ENCODE assay signal across 8 cellular contexts in the genomic region with DNA sequence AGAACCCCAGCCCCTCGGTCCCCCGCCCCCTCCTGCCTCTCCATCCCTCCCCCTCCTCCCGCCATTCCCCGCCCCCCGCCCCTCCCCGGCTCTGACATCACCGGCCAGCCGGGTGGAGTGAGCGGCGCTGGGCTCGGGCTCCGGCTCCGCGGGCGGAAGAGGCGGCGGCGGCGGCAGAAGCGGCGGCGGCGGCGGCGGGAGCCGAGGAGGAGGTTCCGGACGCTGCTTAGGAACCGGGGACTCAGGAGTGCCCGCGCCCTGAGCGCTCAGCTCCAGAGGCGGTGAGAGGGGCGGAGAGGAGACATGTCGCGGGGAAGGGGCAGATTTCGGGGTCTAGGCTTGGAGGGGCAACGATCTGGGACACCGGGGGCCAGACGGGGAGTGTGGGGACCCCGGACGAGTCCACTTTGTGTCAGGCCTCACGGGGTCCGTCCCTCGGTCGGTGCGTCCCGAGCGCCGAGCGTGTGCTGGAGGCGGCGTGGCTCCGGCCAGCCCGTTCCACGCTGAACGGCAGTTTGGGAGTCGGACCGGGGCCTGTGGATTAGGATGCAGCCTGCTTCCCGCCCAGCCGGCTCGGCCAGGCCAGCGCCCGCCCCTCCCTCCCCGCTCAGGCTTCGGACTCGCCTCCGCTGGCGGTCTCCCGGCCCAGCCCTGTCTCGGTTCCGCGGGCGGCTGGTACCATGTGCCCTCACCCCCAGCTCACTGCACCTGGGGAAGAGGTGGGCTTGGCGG. TPM values are rescaled to one million over a fixed set of nuclear protein-coding genes. Genes with fewer than 3 reads are reported as not detected.
A peak's percentile ranks its signal among the peaks of the same experiment; 100 is the strongest.
DNase-seq lines count a peak whose midpoint lies in the region; TF ChIP-seq lines count a peak whose summit lies in the region.

PEA15 (plus strand) TSS at position 143 of the 732 bp plus-strand sequence. CDS start 6,161 bp downstream, outside the sequence.

- H3K4me1 Mint-ChIP-seq in HFFc6 (ENCODE audit: low read depth): peaks cover 53% of the 10 kb centered on the region

- intact Hi-C loops in dorsolateral prefrontal cortex (cut with DNase I): loop anchor here in 1 of 2 donors (1.0 kb wide), 1 partner anchor 105 kb away; no protein-coding TSS in a partner anchor
- intact Hi-C loops in lower leg skin (cut with DNase I; ENCODE audit: low total_unique reads): no loop called here

- no peaks in the 10 kb centered on the region for H3K9me3 Mint-ChIP-seq in HFFc6

- peaks cover 5% of the 10 kb centered on the region for H3K27me3 Mint-ChIP-seq in HFFc6 (ENCODE audit: insufficient read depth)

- DNase-seq in GM10248 (ENCODE audit: extremely low spot score): peak; percentile 89
- DNase-seq in HFFc6: peak; percentile 33
- DNase-seq in NCI-H2227 (lab: John Stamatoyannopoulos, UW; ENCODE audit: unreplicated experiment): peak; percentile 84
- DNase-seq in activated CD4-positive, alpha-beta T cell treated with anti-CD3 and anti-CD28 coated beads, Interleukin-2, amount 50 U/mL, for 48 hours: peak; percentile 78 to 79
- peak; percentile 55 to 90 (median 76) for DNase-seq in dorsolateral prefrontal cortex
- peak; percentile 44 to 93 for DNase-seq in lower leg skin (ENCODE audit: low spot score in 2 of 2)
- peak; percentile 69 to 76 for DNase-seq in stimulated activated CD4-positive, alpha-beta T cell treated with anti-CD3 and anti-CD28 coated beads, Interleukin-4, amount 100 ng/mL, for 4 hours
- no peak for DNase-seq in KG1 (lab: John Stamatoyannopoulos, UW)

- no peaks in the 10 kb centered on the region for H3K27me3 ChIP-seq in dorsolateral prefrontal cortex

- TF ChIP-seq CTCF in GM10248 (IDR thresholded peaks at IDR 0.05; ENCODE audit: control extremely low read depth, extremely low read depth, low read depth, missing control alignments): no peak
- TF ChIP-seq CTCF in HFFc6 (IDR thresholded peaks at IDR 0.05): no peak
- TF ChIP-seq CTCF in dorsolateral prefrontal cortex (IDR thresholded peaks at IDR 0.05 in 54 of 56, conservative IDR thresholded peaks at IDR 0.05 in 2 of 56; ENCODE audit: low read depth in 1 of 56, partially characterized antibody in 56 of 56): peak in 2 of 56 donors; percentile 10 to 21
- no peak for TF ChIP-seq CTCF in lower leg skin (IDR thresholded peaks at IDR 0.05)

- CTCF ChIA-PET in GM10248 (lab: Yijun Ruan, JAX): interaction anchor here (1.3 to 12.2 kb wide), 4 partner anchors 10 to 402 kb away, joined by 3 to 134 read pairs (median 28); partner anchors contain the start of gene CASQ1

- no peak for TF ChIP-seq POLR2A in lower leg skin (IDR thresholded peaks at IDR 0.05)

- peak within 1 kb of the TSS; percentile 90 for H3K27ac Mint-ChIP-seq in HFFc6

- H3K27ac ChIP-seq in dorsolateral prefrontal cortex: peak within 1 kb of the TSS; percentile 65 to 99 (median 95)

- POLR2A ChIA-PET in GM10248 (lab: Yijun Ruan, JAX): no interaction called here

- peak within 1 kb of the TSS; percentile 85 for H3K4me3 Mint-ChIP-seq in HFFc6

- WGBS in lower leg skin, 2 donors: 1% methylated on average over 40 to 69 of the region's 75 CpGs

- H3K4me3 ChIP-seq in dorsolateral prefrontal cortex: peak within 1 kb of the TSS; percentile 62 to 99 (median 93)
- H3K4me3 ChIP-seq in lower leg skin (ENCODE audit: low read depth, poor library complexity, severe bottlenecking): peak within 1 kb of the TSS; percentile 61

- peaks cover 33% of the 10 kb centered on the region for H3K36me3 Mint-ChIP-seq in HFFc6 (ENCODE audit: low read depth)

RNA-seq across cellular contexts. Expression of gene PEA15, which starts in this region (rescaled TPM):
- 100 to 1,000 TPM; 448 to 538 (median 470) TPM for total RNA-seq in HFFc6 (2021; fragmentation: NEBNext Ultra II Directional; extraction: Animal tissue kit (Norgen Biotek cat#: 25700))
- total RNA-seq in dorsolateral prefrontal cortex (100 to 1,000 TPM; 342 to 812 (median 617) TPM), lower leg skin (10 to 100 TPM; 50.7 to 76.6 (median 60.1) TPM)

Comparison
In these comparisons a context has a peak if more than half of its experiments do, and no peak if none do; other contexts are left out.
1. RNA of gene PEA15 (total RNA-seq): 342 to 812 TPM in dorsolateral prefrontal cortex and 448 to 538 TPM in HFFc6; 50.7 to 76.6 TPM in lower leg skin; every median in the first group is over 4 times any median in the second.